1 cellular context compared by ENCODE assay signal in the genomic region with DNA sequence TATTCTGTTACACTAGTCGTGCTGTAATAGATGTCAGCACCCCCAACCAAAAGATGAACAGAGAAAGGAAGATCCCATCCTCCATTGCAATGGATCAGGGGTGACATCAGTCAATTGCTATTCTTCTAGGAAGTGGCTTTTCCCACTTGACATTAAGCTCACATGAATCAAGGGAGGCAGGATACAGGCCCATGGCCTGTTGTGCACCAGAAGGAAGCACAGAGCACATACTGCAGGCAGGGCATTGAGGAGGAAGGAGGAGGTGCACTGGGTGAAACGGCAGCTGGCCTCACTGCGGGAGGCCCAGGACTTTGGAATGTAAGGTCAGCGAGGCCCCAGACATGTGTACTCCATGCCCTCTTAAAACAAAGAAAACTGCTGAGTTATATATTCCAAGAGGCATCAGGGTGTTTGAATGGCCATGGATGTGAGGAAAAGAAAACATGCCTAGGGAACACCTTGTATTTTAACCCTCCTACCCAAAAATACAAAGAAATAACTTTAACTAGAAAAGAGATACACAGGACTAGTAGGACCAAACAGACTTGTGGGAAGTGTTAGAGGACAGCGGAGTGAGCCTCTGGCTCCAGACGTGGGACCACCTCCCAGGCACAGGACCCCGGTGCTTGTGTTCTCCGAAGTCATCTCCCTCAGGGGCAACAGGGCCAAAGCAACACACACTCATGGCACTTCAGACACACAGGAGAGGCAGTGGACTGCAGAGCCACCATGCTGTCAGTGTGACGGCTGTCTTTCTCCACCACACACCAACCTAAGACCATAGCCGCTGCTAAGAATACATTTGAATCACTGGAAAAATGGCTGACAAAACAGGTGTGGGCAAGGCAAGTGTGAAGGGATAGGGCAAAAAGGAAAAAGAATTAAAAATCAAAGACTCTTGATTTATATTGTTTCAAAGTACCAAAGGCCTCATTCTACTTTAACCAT.
TF ChIP-seq lines count a peak whose summit lies in the region.

No MANE protein-coding gene starts in this region.

TF ChIP-seq in HepG2, 621 proteins besides CTCF, POLR2A, EP300 and RAD21 (continued from another document and continues in another):
- TF ChIP-seq, protein P1, sequence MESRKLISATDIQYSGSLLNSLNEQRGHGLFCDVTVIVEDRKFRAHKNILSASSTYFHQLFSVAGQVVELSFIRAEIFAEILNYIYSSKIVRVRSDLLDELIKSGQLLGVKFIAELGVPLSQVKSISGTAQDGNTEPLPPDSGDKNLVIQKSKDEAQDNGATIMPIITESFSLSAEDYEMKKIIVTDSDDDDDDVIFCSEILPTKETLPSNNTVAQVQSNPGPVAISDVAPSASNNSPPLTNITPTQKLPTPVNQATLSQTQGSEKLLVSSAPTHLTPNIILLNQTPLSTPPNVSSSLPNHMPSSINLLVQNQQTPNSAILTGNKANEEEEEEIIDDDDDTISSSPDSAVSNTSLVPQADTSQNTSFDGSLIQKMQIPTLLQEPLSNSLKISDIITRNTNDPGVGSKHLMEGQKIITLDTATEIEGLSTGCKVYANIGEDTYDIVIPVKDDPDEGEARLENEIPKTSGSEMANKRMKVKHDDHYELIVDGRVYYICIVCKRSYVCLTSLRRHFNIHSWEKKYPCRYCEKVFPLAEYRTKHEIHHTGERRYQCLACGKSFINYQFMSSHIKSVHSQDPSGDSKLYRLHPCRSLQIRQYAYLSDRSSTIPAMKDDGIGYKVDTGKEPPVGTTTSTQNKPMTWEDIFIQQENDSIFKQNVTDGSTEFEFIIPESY (CRISPR knock-in tag; IDR thresholded peaks at IDR 0.05), result no peak; the same call in 1 of the 2 replicates
- peak; percentile 26 for TF ChIP-seq XRCC5 (optimal IDR thresholded peaks at IDR 0.05; ENCODE audit: low read length)
- TF ChIP-seq KDM4B (CRISPR knock-in tag; IDR thresholded peaks at IDR 0.05), result no peak
- TF ChIP-seq MATR3 (CRISPR knock-in tag; IDR thresholded peaks at IDR 0.05), result no peak
- TF ChIP-seq ZNF839 (CRISPR knock-in tag; IDR thresholded peaks at IDR 0.05; ENCODE audit: borderline replicate concordance), result no peak
- no peak for TF ChIP-seq NFKBIZ (CRISPR knock-in tag; IDR thresholded peaks at IDR 0.05)
- TF ChIP-seq ZNF816 (CRISPR knock-in tag; IDR thresholded peaks at IDR 0.05; ENCODE audit: borderline replicate concordance), result no peak
- no peak for TF ChIP-seq TEAD2 (CRISPR knock-in tag; IDR thresholded peaks at IDR 0.05)
- TF ChIP-seq, protein P2, sequence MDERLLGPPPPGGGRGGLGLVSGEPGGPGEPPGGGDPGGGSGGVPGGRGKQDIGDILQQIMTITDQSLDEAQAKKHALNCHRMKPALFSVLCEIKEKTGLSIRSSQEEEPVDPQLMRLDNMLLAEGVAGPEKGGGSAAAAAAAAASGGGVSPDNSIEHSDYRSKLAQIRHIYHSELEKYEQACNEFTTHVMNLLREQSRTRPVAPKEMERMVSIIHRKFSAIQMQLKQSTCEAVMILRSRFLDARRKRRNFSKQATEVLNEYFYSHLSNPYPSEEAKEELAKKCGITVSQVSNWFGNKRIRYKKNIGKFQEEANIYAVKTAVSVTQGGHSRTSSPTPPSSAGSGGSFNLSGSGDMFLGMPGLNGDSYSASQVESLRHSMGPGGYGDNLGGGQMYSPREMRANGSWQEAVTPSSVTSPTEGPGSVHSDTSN (CRISPR knock-in tag; IDR thresholded peaks at IDR 0.05), result no peak
- no peak for TF ChIP-seq CCDC6 (CRISPR knock-in tag; IDR thresholded peaks at IDR 0.05)
- no peak for TF ChIP-seq NFE2L1 (CRISPR knock-in tag; IDR thresholded peaks at IDR 0.05; ENCODE audit: borderline replicate concordance)
- TF ChIP-seq ZNF333 (CRISPR knock-in tag; IDR thresholded peaks at IDR 0.05; ENCODE audit: borderline replicate concordance), result no peak
- TF ChIP-seq ZNF282 (IDR thresholded peaks at IDR 0.05; ENCODE audit: partially characterized antibody), result no peak
- no peak for TF ChIP-seq MZF1 (CRISPR knock-in tag; IDR thresholded peaks at IDR 0.05; ENCODE audit: borderline replicate concordance)
- no peak for TF ChIP-seq PAF1 (CRISPR knock-in tag; IDR thresholded peaks at IDR 0.05)
- no peak for TF ChIP-seq ZNF484 (CRISPR knock-in tag; IDR thresholded peaks at IDR 0.05; ENCODE audit: borderline replicate concordance, low read depth)
- peak; percentile 67 for TF ChIP-seq POGZ (CRISPR knock-in tag; IDR thresholded peaks at IDR 0.05)
- TF ChIP-seq, protein P3, sequence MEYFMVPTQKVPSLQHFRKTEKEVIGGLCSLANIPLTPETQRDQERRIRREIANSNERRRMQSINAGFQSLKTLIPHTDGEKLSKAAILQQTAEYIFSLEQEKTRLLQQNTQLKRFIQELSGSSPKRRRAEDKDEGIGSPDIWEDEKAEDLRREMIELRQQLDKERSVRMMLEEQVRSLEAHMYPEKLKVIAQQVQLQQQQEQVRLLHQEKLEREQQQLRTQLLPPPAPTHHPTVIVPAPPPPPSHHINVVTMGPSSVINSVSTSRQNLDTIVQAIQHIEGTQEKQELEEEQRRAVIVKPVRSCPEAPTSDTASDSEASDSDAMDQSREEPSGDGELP (IDR thresholded peaks at IDR 0.05; ENCODE audit: borderline replicate concordance, low read depth), result peak; percentile 86
- TF ChIP-seq ZKSCAN5 (CRISPR knock-in tag; IDR thresholded peaks at IDR 0.05), result no peak
- no peak for TF ChIP-seq SOX6 (IDR thresholded peaks at IDR 0.05)
- peak; percentile 87 for TF ChIP-seq SOX6 (CRISPR knock-in tag; IDR thresholded peaks at IDR 0.05)
- TF ChIP-seq, protein P4, sequence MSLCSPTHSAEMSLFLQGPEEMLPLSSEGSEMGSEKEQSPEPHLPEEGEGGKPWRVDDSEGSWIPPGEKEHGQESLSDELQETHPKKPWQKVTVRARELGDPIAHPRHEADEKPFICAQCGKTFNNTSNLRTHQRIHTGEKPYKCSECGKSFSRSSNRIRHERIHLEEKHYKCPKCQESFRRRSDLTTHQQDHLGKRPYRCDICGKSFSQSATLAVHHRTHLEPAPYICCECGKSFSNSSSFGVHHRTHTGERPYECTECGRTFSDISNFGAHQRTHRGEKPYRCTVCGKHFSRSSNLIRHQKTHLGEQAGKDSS (CRISPR knock-in tag; IDR thresholded peaks at IDR 0.05; ENCODE audit: borderline replicate concordance, low read depth), result no peak; the same call in 1 of the 2 replicates
- no peak; the same call in 1 of the 2 replicates for TF ChIP-seq ZNF788 (CRISPR knock-in tag; IDR thresholded peaks at IDR 0.05; ENCODE audit: borderline replicate concordance)
- TF ChIP-seq, protein P5, sequence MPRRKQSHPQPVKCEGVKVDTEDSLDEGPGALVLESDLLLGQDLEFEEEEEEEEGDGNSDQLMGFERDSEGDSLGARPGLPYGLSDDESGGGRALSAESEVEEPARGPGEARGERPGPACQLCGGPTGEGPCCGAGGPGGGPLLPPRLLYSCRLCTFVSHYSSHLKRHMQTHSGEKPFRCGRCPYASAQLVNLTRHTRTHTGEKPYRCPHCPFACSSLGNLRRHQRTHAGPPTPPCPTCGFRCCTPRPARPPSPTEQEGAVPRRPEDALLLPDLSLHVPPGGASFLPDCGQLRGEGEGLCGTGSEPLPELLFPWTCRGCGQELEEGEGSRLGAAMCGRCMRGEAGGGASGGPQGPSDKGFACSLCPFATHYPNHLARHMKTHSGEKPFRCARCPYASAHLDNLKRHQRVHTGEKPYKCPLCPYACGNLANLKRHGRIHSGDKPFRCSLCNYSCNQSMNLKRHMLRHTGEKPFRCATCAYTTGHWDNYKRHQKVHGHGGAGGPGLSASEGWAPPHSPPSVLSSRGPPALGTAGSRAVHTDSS (CRISPR knock-in tag; conservative IDR thresholded peaks at IDR 0.05), result no peak
- no peak for TF ChIP-seq AKAP8 (CRISPR knock-in tag; IDR thresholded peaks at IDR 0.05)
- TF ChIP-seq XBP1 (CRISPR knock-in tag; IDR thresholded peaks at IDR 0.05), result no peak
- TF ChIP-seq NFIB (CRISPR knock-in tag; IDR thresholded peaks at IDR 0.05; ENCODE audit: borderline replicate concordance), result no peak
- no peak for TF ChIP-seq BORCS8-MEF2B (CRISPR knock-in tag; IDR thresholded peaks at IDR 0.05)
- TF ChIP-seq WIZ (CRISPR knock-in tag; IDR thresholded peaks at IDR 0.05), result no peak
- TF ChIP-seq GPN1 (CRISPR knock-in tag; IDR thresholded peaks at IDR 0.05; ENCODE audit: borderline replicate concordance), result no peak
- TF ChIP-seq, protein P6, sequence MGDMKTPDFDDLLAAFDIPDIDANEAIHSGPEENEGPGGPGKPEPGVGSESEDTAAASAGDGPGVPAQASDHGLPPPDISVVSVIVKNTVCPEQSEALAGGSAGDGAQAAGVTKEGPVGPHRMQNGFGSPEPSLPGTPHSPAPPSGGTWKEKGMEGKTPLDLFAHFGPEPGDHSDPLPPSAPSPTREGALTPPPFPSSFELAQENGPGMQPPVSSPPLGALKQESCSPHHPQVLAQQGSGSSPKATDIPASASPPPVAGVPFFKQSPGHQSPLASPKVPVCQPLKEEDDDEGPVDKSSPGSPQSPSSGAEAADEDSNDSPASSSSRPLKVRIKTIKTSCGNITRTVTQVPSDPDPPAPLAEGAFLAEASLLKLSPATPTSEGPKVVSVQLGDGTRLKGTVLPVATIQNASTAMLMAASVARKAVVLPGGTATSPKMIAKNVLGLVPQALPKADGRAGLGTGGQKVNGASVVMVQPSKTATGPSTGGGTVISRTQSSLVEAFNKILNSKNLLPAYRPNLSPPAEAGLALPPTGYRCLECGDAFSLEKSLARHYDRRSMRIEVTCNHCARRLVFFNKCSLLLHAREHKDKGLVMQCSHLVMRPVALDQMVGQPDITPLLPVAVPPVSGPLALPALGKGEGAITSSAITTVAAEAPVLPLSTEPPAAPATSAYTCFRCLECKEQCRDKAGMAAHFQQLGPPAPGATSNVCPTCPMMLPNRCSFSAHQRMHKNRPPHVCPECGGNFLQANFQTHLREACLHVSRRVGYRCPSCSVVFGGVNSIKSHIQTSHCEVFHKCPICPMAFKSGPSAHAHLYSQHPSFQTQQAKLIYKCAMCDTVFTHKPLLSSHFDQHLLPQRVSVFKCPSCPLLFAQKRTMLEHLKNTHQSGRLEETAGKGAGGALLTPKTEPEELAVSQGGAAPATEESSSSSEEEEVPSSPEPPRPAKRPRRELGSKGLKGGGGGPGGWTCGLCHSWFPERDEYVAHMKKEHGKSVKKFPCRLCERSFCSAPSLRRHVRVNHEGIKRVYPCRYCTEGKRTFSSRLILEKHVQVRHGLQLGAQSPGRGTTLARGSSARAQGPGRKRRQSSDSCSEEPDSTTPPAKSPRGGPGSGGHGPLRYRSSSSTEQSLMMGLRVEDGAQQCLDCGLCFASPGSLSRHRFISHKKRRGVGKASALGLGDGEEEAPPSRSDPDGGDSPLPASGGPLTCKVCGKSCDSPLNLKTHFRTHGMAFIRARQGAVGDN (CRISPR knock-in tag; IDR thresholded peaks at IDR 0.05), result peak; percentile 81
- TF ChIP-seq, protein P7, sequence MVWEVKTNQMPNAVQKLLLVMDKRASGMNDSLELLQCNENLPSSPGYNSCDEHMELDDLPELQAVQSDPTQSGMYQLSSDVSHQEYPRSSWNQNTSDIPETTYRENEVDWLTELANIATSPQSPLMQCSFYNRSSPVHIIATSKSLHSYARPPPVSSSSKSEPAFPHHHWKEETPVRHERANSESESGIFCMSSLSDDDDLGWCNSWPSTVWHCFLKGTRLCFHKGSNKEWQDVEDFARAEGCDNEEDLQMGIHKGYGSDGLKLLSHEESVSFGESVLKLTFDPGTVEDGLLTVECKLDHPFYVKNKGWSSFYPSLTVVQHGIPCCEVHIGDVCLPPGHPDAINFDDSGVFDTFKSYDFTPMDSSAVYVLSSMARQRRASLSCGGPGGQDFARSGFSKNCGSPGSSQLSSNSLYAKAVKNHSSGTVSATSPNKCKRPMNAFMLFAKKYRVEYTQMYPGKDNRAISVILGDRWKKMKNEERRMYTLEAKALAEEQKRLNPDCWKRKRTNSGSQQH (CRISPR knock-in tag; IDR thresholded peaks at IDR 0.05; ENCODE audit: low read depth), result no peak
- no peak for TF ChIP-seq ZNF251 (CRISPR knock-in tag; IDR thresholded peaks at IDR 0.05)
- TF ChIP-seq ZNF44 (CRISPR knock-in tag; IDR thresholded peaks at IDR 0.05), result no peak
- TF ChIP-seq, protein P8, sequence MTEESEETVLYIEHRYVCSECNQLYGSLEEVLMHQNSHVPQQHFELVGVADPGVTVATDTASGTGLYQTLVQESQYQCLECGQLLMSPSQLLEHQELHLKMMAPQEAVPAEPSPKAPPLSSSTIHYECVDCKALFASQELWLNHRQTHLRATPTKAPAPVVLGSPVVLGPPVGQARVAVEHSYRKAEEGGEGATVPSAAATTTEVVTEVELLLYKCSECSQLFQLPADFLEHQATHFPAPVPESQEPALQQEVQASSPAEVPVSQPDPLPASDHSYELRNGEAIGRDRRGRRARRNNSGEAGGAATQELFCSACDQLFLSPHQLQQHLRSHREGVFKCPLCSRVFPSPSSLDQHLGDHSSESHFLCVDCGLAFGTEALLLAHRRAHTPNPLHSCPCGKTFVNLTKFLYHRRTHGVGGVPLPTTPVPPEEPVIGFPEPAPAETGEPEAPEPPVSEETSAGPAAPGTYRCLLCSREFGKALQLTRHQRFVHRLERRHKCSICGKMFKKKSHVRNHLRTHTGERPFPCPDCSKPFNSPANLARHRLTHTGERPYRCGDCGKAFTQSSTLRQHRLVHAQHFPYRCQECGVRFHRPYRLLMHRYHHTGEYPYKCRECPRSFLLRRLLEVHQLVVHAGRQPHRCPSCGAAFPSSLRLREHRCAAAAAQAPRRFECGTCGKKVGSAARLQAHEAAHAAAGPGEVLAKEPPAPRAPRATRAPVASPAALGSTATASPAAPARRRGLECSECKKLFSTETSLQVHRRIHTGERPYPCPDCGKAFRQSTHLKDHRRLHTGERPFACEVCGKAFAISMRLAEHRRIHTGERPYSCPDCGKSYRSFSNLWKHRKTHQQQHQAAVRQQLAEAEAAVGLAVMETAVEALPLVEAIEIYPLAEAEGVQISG (CRISPR knock-in tag; IDR thresholded peaks at IDR 0.05), result peak; percentile 69
- TF ChIP-seq, protein P9, sequence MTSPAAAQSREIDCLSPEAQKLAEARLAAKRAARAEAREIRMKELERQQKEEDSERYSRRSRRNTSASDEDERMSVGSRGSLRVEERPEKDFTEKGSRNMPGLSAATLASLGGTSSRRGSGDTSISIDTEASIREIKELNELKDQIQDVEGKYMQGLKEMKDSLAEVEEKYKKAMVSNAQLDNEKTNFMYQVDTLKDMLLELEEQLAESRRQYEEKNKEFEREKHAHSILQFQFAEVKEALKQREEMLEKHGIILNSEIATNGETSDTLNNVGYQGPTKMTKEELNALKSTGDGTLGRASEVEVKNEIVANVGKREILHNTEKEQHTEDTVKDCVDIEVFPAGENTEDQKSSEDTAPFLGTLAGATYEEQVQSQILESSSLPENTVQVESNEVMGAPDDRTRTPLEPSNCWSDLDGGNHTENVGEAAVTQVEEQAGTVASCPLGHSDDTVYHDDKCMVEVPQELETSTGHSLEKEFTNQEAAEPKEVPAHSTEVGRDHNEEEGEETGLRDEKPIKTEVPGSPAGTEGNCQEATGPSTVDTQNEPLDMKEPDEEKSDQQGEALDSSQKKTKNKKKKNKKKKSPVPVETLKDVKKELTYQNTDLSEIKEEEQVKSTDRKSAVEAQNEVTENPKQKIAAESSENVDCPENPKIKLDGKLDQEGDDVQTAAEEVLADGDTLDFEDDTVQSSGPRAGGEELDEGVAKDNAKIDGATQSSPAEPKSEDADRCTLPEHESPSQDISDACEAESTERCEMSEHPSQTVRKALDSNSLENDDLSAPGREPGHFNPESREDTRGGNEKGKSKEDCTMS (CRISPR knock-in tag; conservative IDR thresholded peaks at IDR 0.05), result no peak
- TF ChIP-seq KLF9 (CRISPR knock-in tag; IDR thresholded peaks at IDR 0.05; ENCODE audit: low read depth), result no peak
- TF ChIP-seq PRPF4 (IDR thresholded peaks at IDR 0.05; ENCODE audit: low read depth, low read length, poor library complexity, severe bottlenecking), result no peak
- TF ChIP-seq, protein P10, sequence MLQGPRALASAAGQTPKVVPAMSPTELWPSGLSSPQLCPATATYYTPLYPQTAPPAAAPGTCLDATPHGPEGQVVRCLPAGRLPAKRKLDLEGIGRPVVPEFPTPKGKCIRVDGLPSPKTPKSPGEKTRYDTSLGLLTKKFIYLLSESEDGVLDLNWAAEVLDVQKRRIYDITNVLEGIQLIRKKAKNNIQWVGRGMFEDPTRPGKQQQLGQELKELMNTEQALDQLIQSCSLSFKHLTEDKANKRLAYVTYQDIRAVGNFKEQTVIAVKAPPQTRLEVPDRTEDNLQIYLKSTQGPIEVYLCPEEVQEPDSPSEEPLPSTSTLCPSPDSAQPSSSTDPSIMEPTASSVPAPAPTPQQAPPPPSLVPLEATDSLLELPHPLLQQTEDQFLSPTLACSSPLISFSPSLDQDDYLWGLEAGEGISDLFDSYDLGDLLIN (CRISPR knock-in tag; IDR thresholded peaks at IDR 0.05; ENCODE audit: borderline replicate concordance), result no peak
